29 cellular contexts compared by ENCODE assay signal in the genomic region with DNA sequence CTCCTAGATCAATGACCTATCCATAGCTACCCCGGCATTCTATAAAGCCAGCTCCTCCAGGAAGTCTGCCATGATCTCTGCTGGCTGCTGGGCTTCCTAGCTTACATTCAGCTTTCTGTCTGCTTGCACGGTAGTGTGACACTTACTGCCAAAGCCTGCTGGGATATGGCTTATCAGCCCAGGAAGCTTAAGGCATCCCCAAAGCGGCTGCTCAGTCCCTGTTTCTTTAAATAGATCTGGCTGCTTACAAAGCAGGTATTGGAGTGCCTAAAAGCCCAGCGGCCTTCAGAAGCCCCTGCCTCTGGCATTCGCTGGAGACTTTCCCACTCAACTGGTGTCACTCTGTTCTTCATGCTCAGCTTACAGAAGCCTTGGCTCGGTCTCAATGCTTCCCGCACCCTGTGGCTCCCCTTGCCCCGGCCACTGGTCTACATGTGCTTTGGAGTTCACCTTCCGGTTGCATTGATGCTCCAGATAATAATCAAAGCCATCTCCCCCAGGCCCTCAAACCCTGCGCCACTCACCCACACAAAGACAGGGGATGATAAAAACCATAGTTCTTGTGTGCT. TPM values are rescaled to one million over a fixed set of nuclear protein-coding genes. Genes with fewer than 3 reads are reported as not detected.
DNase-seq lines count a peak whose midpoint lies in the region; ATAC-seq and TF ChIP-seq lines count a peak whose summit lies in the region.
"Had no signal": no experiment of that assay in that cellular context is flagged by ENCODE, and none has a peak within 500 bp of the region (broad histone marks: within the 10 kb centered on the region; RNA-seq: fewer than 3 reads in every experiment).

No MANE protein-coding gene starts in this region.

- H2BK12ac ChIP-seq in neuronal stem cell (ENCODE audit: low read length): no peak overlapping the region

- peak overlapping the region; percentile 33 for H2AFZ ChIP-seq in neuronal stem cell (ENCODE audit: low read length)
- H2AFZ ChIP-seq: hepatocyte had no signal

- H3K79me1 ChIP-seq in neuronal stem cell (ENCODE audit: low read depth, low read length): no peaks in the 10 kb centered on the region

- no peak overlapping the region for H2BK15ac ChIP-seq in neuronal stem cell (ENCODE audit: low read length)

- H3K14ac ChIP-seq in neuronal stem cell (ENCODE audit: low read length): no peak overlapping the region

- H3K9ac ChIP-seq in BLaER1: no peak overlapping the region
- no peak overlapping the region for H3K9ac ChIP-seq in neuronal stem cell (ENCODE audit: low read depth, low read length, poor library complexity)

- no peak for TF ChIP-seq CTCF in heart left ventricle (IDR thresholded peaks at IDR 0.05)

- intact Hi-C loops in heart left ventricle (cut with DNase I): loop anchor here in 1 of 10 donors (2.0 kb wide), 1 partner anchor 17 kb away; no protein-coding TSS in a partner anchor

- H3K4me3 ChIP-seq in BLaER1 (no peak overlapping the region), heart left ventricle (no peak overlapping the region), neuronal stem cell (ENCODE audit: low read length in 2 of 2) (no peak overlapping the region)
- H3K4me3 ChIP-seq: esophagus squamous epithelium, hepatocyte, left lung, spleen, upper lobe of left lung had no signal

- TF ChIP-seq POLR2A in heart left ventricle (IDR thresholded peaks at IDR 0.05): no peak

- no peak overlapping the region for H2BK5ac ChIP-seq in neuronal stem cell (ENCODE audit: low read length)

- no peak overlapping the region for H4K8ac ChIP-seq in neuronal stem cell (ENCODE audit: low read depth, low read length)

- H3K27me3 ChIP-seq in BLaER1 (no peaks in the 10 kb centered on the region), heart left ventricle (no peaks in the 10 kb centered on the region), neuronal stem cell (ENCODE audit: control insufficient read depth in 3 of 3, insufficient read depth in 3 of 3, low read depth in 1 of 3, low read length in 3 of 3) (peaks cover 0 to 7% (median 0%) of the 10 kb centered on the region in 3 experiments)
- H3K27me3 ChIP-seq: esophagus squamous epithelium, hepatocyte, left lung, spleen, upper lobe of left lung had no signal

- H3K9me3 ChIP-seq in BLaER1 (no peaks in the 10 kb centered on the region), heart left ventricle (no peaks in the 10 kb centered on the region), neuronal stem cell (replicated peaks in 1 of 2; ENCODE audit: control insufficient read depth in 2 of 2, insufficient read depth in 1 of 2, low read depth in 1 of 2, low read length in 2 of 2) (no peaks in the 10 kb centered on the region)
- H3K9me3 ChIP-seq: esophagus squamous epithelium, left lung, spleen, upper lobe of left lung had no signal

- H3K36me3 ChIP-seq in BLaER1 (no peaks in the 10 kb centered on the region), heart left ventricle (no peaks in the 10 kb centered on the region), neuronal stem cell (replicated peaks in 1 of 2; ENCODE audit: control insufficient read depth in 2 of 2, insufficient read depth in 2 of 2, low read length in 2 of 2) (no peaks in the 10 kb centered on the region)
- H3K36me3 ChIP-seq: esophagus squamous epithelium, left lung, spleen, upper lobe of left lung had no signal

- DNase-seq in OCI-M1 (lab: John Stamatoyannopoulos, UW) (peak; percentile 41), heart left ventricle (peak in 3 of 5 donors; percentile 22 to 67 (median 50)), neuronal stem cell (ENCODE audit: low spot score) (no peak), NCI-H1105 treated with DMSO at 0.1 percent for 48 hours (lab: John Stamatoyannopoulos, UW) (no peak), NCI-H187 treated with DMSO at 0.1 percent for 48 hours (lab: John Stamatoyannopoulos, UW) (no peak)
- DNase-seq: activated CD8-positive, alpha-beta T cell treated with anti-CD3 and anti-CD28 coated beads, Interleukin-2, amount 10 ng/mL, durations not matched to agents 7 days and 5 days; anterior cingulate cortex; Calu3; DND-41; esophagus squamous epithelium; foreskin melanocyte; HCEC 1CT; Karpas-422; left lung; naive thymus-derived CD8-positive, alpha-beta T cell; NCI-H187; NCI-H2171 treated with DMSO at 0.1 percent for 48 hours; NCI-H524; retina; SIG-M5; spleen; upper lobe of left lung had no signal

- no peaks in the 10 kb centered on the region for H4K20me1 ChIP-seq in BLaER1

- no peak overlapping the region for H4K91ac ChIP-seq in neuronal stem cell (ENCODE audit: low read depth, low read length, poor library complexity)

- WGBS in heart left ventricle, 4 donors: 28 to 35% (median 34%) methylated on average over 10 of the region's 10 CpGs
- no CpG with 5 or more reads among the region's 10 CpGs for WGBS in neuronal stem cell (ENCODE audit: extremely low coverage in 2 of 2, insufficient read length in 2 of 2, insufficient replicate concordance in 1 of 2), 2 donors

- no peak overlapping the region for H3K18ac ChIP-seq in neuronal stem cell (ENCODE audit: low read length)

- H2BK120ac ChIP-seq in neuronal stem cell (ENCODE audit: low read depth, low read length): no peak overlapping the region

- no peak overlapping the region for H3K4ac ChIP-seq in neuronal stem cell (ENCODE audit: low read length)

- peaks cover 51% of the 10 kb centered on the region for H3K4me1 ChIP-seq in BLaER1
- peaks cover 0 to 16% (median 0%) of the 10 kb centered on the region in 12 donors for H3K4me1 ChIP-seq in heart left ventricle
- peaks cover 2 to 5% of the 10 kb centered on the region in 2 donors for H3K4me1 ChIP-seq in neuronal stem cell (ENCODE audit: control insufficient read depth in 2 of 2, insufficient read depth in 1 of 2, low read depth in 1 of 2, low read length in 2 of 2)
- H3K4me1 ChIP-seq: esophagus squamous epithelium, left lung, upper lobe of left lung had no signal

- H3K4me2 ChIP-seq in BLaER1: peak overlapping the region; percentile 3; the same call in 1 of the 2 replicates
- no peak overlapping the region for H3K4me2 ChIP-seq in neuronal stem cell (ENCODE audit: insufficient read depth, low read length, poor library complexity, severe bottlenecking)
- H3K4me2 ChIP-seq: hepatocyte had no signal

- H3K27ac ChIP-seq in BLaER1 (no peak overlapping the region), heart left ventricle (peak overlapping the region in 9 of 12 donors; percentile 38 to 74 (median 47)), neuronal stem cell (replicated peaks; ENCODE audit: low read length) (no peak overlapping the region)
- H3K27ac ChIP-seq: C4-2B, esophagus squamous epithelium, hepatocyte, left lung, spleen, upper lobe of left lung had no signal

- no peak overlapping the region for H2AK5ac ChIP-seq in neuronal stem cell (ENCODE audit: low read depth, low read length)

- ATAC-seq in heart left ventricle (peak; percentile 70 to 92 (median 82)), HG03097 (IDR thresholded peaks at IDR 0.05; ENCODE audit: low FRiP score, unreplicated experiment) (no peak)
- ATAC-seq: activated CD8-positive, alpha-beta T cell treated with anti-CD3 and anti-CD28 coated beads, Interleukin-2, amount 10 ng/mL, durations not matched to agents 7 days and 5 days; activated naive CD4-positive, alpha-beta T cell treated with anti-CD3 and anti-CD28 coated beads, Interleukin-2, amount 50 U/mL, for 72 hours; left lung; naive thymus-derived CD8-positive, alpha-beta T cell; Panc1 had no signal

- no peak overlapping the region for H3K23ac ChIP-seq in neuronal stem cell (ENCODE audit: low read depth, low read length, poor library complexity)

RNA-seq across cellular contexts. Expression of a gene that starts 31.3 kb away (rescaled TPM):
- 10 to 100 TPM in 8 of 9 donors, 1 to 10 TPM in 1; 8.3 to 24.4 (median 18.7) TPM for total RNA-seq in heart left ventricle
- 10 to 100 TPM in 1 of 2 donors, 1 to 10 TPM in 1; 5.9 to 23.9 TPM for polyA plus RNA-seq in heart left ventricle
- polyA plus RNA-seq in neuronal stem cell (2013, experiment 1 of 2): 54.4 TPM
- polyA plus RNA-seq in neuronal stem cell (2013, experiment 2 of 2): 56.1 TPM

RNA-seq across cellular contexts. Expression of a gene that starts 56.4 kb away (rescaled TPM):
- 10 to 100 TPM in 1 of 9 donors, under 1 TPM in 2, not detected in 6; 0.05 to 10.1 (median 0.10) TPM for total RNA-seq in heart left ventricle
- polyA plus RNA-seq in heart left ventricle: not detected
- 41.7 TPM for polyA plus RNA-seq in neuronal stem cell (2013, experiment 1 of 2)
- polyA plus RNA-seq in neuronal stem cell (2013, experiment 2 of 2): 41.7 TPM
- total RNA-seq: activated CD8-positive, alpha-beta T cell treated with anti-CD3 and anti-CD28 coated beads, Interleukin-2, amount 10 ng/mL, durations not matched to agents 7 days and 5 days; activated T-helper 2 cell treated with anti-CD3 and anti-CD28 coated beads, Interferon-gamma antibody, Interleukin-2, Interleukin-4, amounts not matched to agents 10 μg/mL and 5 μg/mL and 100 μg/mL, durations not matched to agents 14 hours and 24 hours and 36 hours; Calu3; esophagus squamous epithelium had no signal

Comparison
In these comparisons a context has a peak if more than half of its experiments do, and no peak if none do; other contexts are left out.
1. H3K27ac ChIP-seq: peak in heart left ventricle (9 of 12); none in BLaER1 (single experiment) and neuronal stem cell (single experiment).
2. DNase-seq: peak in OCI-M1 (single experiment) and heart left ventricle (3 of 5); none in neuronal stem cell (single experiment), NCI-H1105 treated with DMSO at 0.1 percent for 48 hours (single experiment) and NCI-H187 treated with DMSO at 0.1 percent for 48 hours (single experiment).